Comparison of ENCODE assay signal across 14 cellular contexts in genomic region chr7:144720139-144720538, GRCh38.
DNase-seq lines count a peak whose midpoint lies in the region; ATAC-seq and TF ChIP-seq lines count a peak whose summit lies in the region.
"Had no signal": no experiment of that assay in that cellular context is flagged by ENCODE, and none has a peak within 500 bp of the region (broad histone marks: within the 10 kb centered on the region; RNA-seq: fewer than 3 reads in every experiment).

No MANE protein-coding gene starts in this region.

- no peak overlapping the region for H3K4ac ChIP-seq in trophoblast cell (ENCODE audit: low read depth, low read length)

- H4K8ac ChIP-seq in trophoblast cell (ENCODE audit: low read depth, low read length), result no peak overlapping the region

- H3K36me3 ChIP-seq in trophoblast cell (ENCODE audit: control insufficient read depth in 1 of 2, insufficient read depth in 2 of 2, low read length in 2 of 2), result no peaks in the 10 kb centered on the region
- H3K36me3 ChIP-seq: thoracic aorta had no signal

- H3K4me3 ChIP-seq in trophoblast cell (ENCODE audit: low read depth, low read length), result no peak overlapping the region
- H3K4me3 ChIP-seq: thoracic aorta had no signal

- H3K18ac ChIP-seq in trophoblast cell (ENCODE audit: low read length), result no peak overlapping the region

- ATAC-seq in HG03280 (IDR thresholded peaks at IDR 0.05; ENCODE audit: unreplicated experiment) (no peak), GM18858 (IDR thresholded peaks at IDR 0.05; ENCODE audit: unreplicated experiment) (no peak)

- H2AK5ac ChIP-seq in trophoblast cell (ENCODE audit: low read length), result no peak overlapping the region

- no peak overlapping the region for H2BK5ac ChIP-seq in trophoblast cell (ENCODE audit: low read depth, low read length, poor library complexity)

- CTCF ChIA-PET in RWPE1 (lab: Yijun Ruan, JAX), result no interaction called here

- no peak overlapping the region for H3K4me2 ChIP-seq in trophoblast cell (ENCODE audit: low read length)

- DNase-seq in HCEC 1CT (peak; percentile 4), RWPE1 (ENCODE audit: low spot score) (peak; percentile 57), fibroblast of gingiva (ENCODE audit: low read depth) (peak; percentile 28), trophoblast cell (peak; percentile 90 to 91), mesenteric fat pad (ENCODE audit: low spot score) (no peak), MV-4-11 (lab: John Stamatoyannopoulos, UW) (no peak)
- DNase-seq: activated B cell treated with CpG ODN at 0.5 μM for 24 hours; activated naive CD8-positive, alpha-beta T cell treated with anti-CD3 and anti-CD28 coated beads for 36 hours; CD4-positive, alpha-beta T cell; NCI-H1694 treated with DMSO at 0.1 percent for 48 hours; NCI-H748 treated with DMSO at 0.1 percent for 48 hours had no signal

- no peaks in the 10 kb centered on the region for H3K27me3 ChIP-seq in trophoblast cell (ENCODE audit: insufficient read depth, low read length)

- no peak for TF ChIP-seq CTCF in RWPE1 (conservative IDR thresholded peaks at IDR 0.05; ENCODE audit: low read depth)

- H3K4me1 ChIP-seq in trophoblast cell (ENCODE audit: control insufficient read depth in 1 of 2, insufficient read depth in 2 of 2, low read length in 2 of 2), result no peaks in the 10 kb centered on the region

- H3K79me1 ChIP-seq in trophoblast cell (ENCODE audit: low read length), result no peaks in the 10 kb centered on the region

- POLR2A ChIA-PET in RWPE1 (lab: Yijun Ruan, JAX; ENCODE audit: low non-redundant PET), result no interaction called here

- no peak overlapping the region for H2BK120ac ChIP-seq in trophoblast cell (ENCODE audit: insufficient read depth, low read length, poor library complexity)

- H4K91ac ChIP-seq in trophoblast cell (ENCODE audit: low read depth, low read length), result no peak overlapping the region

- no peak overlapping the region for H3K9ac ChIP-seq in trophoblast cell (ENCODE audit: low read length)

- H2AFZ ChIP-seq in trophoblast cell (ENCODE audit: insufficient read depth, low read length, poor library complexity), result no peak overlapping the region

- WGBS in trophoblast cell (ENCODE audit: extremely low coverage, insufficient coverage, insufficient read length), result no CpG with 5 or more reads among the region's 6 CpGs

- H3K79me2 ChIP-seq in trophoblast cell (ENCODE audit: control insufficient read depth, insufficient read depth, low read length, poor library complexity), result no peaks in the 10 kb centered on the region

- H3K9me3 ChIP-seq in trophoblast cell (ENCODE audit: insufficient read depth, low read depth, low read length), result peaks cover 7% of the 10 kb centered on the region
- H3K9me3 ChIP-seq: thoracic aorta had no signal

- no peak overlapping the region for H2BK12ac ChIP-seq in trophoblast cell (ENCODE audit: low read length)

- no peak overlapping the region for H3K23ac ChIP-seq in trophoblast cell (ENCODE audit: low read length)

- no peak overlapping the region for H3K14ac ChIP-seq in trophoblast cell (ENCODE audit: low read length)

- H3K27ac ChIP-seq in RWPE1 (no peak overlapping the region), trophoblast cell (ENCODE audit: low read depth, low read length) (no peak overlapping the region)
- H3K27ac ChIP-seq: thoracic aorta had no signal

- no peak overlapping the region for H4K12ac ChIP-seq in trophoblast cell (ENCODE audit: low read depth, low read length)

Comparison
In these comparisons a context has a peak if more than half of its experiments do, and no peak if none do; other contexts are left out.
1. DNase-seq: peak in HCEC 1CT (single experiment), RWPE1 (single experiment), fibroblast of gingiva (single experiment) and trophoblast cell (2 of 2); none in mesenteric fat pad (single experiment) and MV-4-11 (single experiment).